ENCODE assay signal across 1 cellular context in the genomic region with DNA sequence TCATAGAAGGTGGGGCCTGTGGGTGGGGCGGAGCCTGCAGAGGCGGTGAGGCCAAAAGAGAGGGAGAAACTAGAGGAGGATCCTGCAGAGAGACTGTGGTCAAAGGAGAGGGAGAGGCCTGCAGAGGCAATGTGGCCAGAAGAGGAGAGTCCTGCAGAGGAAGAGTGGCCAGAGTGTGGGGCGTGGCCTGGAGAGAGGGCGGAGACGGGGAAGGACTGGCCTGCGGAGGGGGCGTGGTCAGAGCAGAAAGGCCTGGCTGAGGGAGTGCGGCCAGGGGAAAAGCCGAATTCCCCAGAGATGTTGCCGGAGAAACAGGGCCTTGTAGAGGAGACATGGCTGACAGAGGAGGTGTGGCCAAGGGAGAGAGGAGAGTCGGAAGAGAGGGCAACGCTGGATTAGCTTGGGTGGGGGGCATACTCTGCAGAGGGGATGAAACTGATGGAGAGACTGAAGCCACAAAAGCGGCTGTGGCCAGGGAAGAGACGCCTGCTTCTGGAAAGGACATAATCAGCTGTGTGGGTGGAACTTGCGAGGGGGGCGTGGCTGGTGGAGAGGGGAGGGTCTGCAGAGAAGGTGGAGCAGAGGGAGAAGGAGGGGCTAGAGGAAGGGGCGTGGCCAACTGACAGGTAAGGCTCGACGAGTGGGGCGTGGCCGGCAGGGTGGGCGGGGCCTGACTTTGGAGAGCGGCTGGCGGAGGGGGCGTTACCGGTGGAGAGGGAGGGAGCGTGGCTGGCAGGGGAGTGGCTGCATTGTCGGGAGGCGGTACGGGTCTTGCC.
TF ChIP-seq lines count a peak whose summit lies in the region.

No MANE protein-coding gene starts in this region.

TF ChIP-seq in GM12878, 131 proteins besides CTCF, POLR2A, EP300 and RAD21:
- TF ChIP-seq FOXK2 (IDR thresholded peaks at IDR 0.05) (peak; percentile 17; the same call in 1 of the 2 replicates), STAT1 (conservative IDR thresholded peaks at IDR 0.05) (no peak), RAD51 (IDR thresholded peaks at IDR 0.05) (no peak), YY1 (IDR thresholded peaks at IDR 0.05; ENCODE audit: low read depth, low read length) (peak; percentile 66), IKZF1 (conservative IDR thresholded peaks at IDR 0.05) (0 out of 2 replicates have a peak, but pooled peaks have one; percentile 21), FOS (IDR thresholded peaks at IDR 0.05; ENCODE audit: borderline replicate concordance, extremely low read depth, insufficient read length) (no peak), MYB (IDR thresholded peaks at IDR 0.05; ENCODE audit: borderline replicate concordance, low read depth, low read length) (no peak), TCF3 (IDR thresholded peaks at IDR 0.05; ENCODE audit: borderline replicate concordance, insufficient read depth, low read depth, low read length) (no peak), HDAC6 (IDR thresholded peaks at IDR 0.05; ENCODE audit: unreplicated experiment) (no peak), PAX5 (IDR thresholded peaks at IDR 0.05; ENCODE audit: borderline replicate concordance, low read depth, low read length) (no peak), STAT3 (IDR thresholded peaks at IDR 0.05; ENCODE audit: low read depth, low read length) (no peak), SP1 (IDR thresholded peaks at IDR 0.05; ENCODE audit: low read depth, low read length) (peak; percentile 48), CBX3 (IDR thresholded peaks at IDR 0.05; ENCODE audit: borderline replicate concordance, low read depth) (no peak), HDAC2 (IDR thresholded peaks at IDR 0.05) (no peak), TBL1XR1 (IDR thresholded peaks at IDR 0.05; ENCODE audit: low read depth, low read length) (no peak), MXI1 (IDR thresholded peaks at IDR 0.05; ENCODE audit: low read depth, low read length) (no peak), NR2C2 (IDR thresholded peaks at IDR 0.05; ENCODE audit: borderline replicate concordance, control insufficient read depth, insufficient read length, low read depth) (no peak), MEF2B (IDR thresholded peaks at IDR 0.05; ENCODE audit: partially characterized antibody, poor library complexity, severe bottlenecking) (peak; percentile 82), EED (IDR thresholded peaks at IDR 0.05; ENCODE audit: low read depth) (0 out of 2 replicates have a peak, but pooled peaks have one; percentile 11)
- TF ChIP-seq, protein P1, sequence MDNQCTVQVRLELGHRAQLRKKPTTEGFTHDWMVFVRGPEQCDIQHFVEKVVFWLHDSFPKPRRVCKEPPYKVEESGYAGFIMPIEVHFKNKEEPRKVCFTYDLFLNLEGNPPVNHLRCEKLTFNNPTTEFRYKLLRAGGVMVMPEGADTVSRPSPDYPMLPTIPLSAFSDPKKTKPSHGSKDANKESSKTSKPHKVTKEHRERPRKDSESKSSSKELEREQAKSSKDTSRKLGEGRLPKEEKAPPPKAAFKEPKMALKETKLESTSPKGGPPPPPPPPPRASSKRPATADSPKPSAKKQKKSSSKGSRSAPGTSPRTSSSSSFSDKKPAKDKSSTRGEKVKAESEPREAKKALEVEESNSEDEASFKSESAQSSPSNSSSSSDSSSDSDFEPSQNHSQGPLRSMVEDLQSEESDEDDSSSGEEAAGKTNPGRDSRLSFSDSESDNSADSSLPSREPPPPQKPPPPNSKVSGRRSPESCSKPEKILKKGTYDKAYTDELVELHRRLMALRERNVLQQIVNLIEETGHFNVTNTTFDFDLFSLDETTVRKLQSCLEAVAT (IDR thresholded peaks at IDR 0.05) = no peak
- TF ChIP-seq, protein P2, sequence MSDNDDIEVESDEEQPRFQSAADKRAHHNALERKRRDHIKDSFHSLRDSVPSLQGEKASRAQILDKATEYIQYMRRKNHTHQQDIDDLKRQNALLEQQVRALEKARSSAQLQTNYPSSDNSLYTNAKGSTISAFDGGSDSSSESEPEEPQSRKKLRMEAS (IDR thresholded peaks at IDR 0.05; ENCODE audit: low read depth, low read length) = no peak
- TF ChIP-seq, protein P3, sequence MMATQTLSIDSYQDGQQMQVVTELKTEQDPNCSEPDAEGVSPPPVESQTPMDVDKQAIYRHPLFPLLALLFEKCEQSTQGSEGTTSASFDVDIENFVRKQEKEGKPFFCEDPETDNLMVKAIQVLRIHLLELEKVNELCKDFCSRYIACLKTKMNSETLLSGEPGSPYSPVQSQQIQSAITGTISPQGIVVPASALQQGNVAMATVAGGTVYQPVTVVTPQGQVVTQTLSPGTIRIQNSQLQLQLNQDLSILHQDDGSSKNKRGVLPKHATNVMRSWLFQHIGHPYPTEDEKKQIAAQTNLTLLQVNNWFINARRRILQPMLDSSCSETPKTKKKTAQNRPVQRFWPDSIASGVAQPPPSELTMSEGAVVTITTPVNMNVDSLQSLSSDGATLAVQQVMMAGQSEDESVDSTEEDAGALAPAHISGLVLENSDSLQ (IDR thresholded peaks at IDR 0.05) = peak; percentile 40; the same call in 1 of the 2 replicates
TF ChIP-seq in GM12878: peak in this region for 7.
